8 cellular contexts compared by ENCODE assay signal in the genomic region with DNA sequence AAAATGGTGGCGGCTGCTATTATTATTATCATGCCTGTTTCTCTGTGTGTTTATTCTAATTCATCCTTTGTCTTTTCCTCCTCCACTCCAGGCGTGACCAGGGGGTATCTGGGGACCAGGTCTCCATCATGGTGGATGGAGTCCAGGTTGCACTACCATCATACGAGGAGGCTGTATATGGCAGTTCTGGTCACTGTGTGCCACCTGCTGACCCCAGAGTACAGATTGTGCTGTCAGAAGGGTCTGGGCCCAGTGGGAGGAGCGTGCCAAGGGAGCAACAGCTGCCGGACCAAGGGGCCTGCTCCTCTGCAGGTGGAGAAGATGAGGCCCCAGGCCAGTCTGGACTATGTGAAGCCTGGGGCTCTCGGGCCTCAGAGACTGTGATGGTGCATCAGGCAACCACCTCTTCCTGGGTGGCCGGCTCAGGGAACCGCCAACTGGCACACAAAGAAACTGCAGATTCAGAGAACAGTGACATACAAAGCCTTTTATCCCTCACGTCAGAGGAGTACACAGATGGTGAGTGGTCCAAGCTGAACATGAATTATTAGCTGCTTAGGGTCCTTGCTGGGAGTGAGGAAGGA. TPM values are rescaled to one million over a fixed set of nuclear protein-coding genes. Genes with fewer than 3 reads are reported as not detected.
A peak's percentile ranks its signal among the peaks of the same experiment; 100 is the strongest.
DNase-seq lines count a peak whose midpoint lies in the region; ATAC-seq, FAIRE-seq and TF ChIP-seq lines count a peak whose summit lies in the region.

No MANE protein-coding gene starts in this region.

- H4K20me1 ChIP-seq in PC-3 (ENCODE audit: low read length), result no peaks in the 10 kb centered on the region
- no peaks in the 10 kb centered on the region for H4K20me1 ChIP-seq in MM.1S (ENCODE audit: insufficient read depth, low read length)

- H3K4me3 Mint-ChIP-seq in activated T-cell treated with anti-CD3 and anti-CD28 coated beads, Interleukin-2, amount 50 U/mL, for 24 hours, result no peak overlapping the region

- H3K27ac Mint-ChIP-seq in activated T-cell treated with anti-CD3 and anti-CD28 coated beads, Interleukin-2, amount 50 U/mL, for 24 hours, result peak overlapping the region; percentile 71

- no peaks in the 10 kb centered on the region for H3K36me3 ChIP-seq in PC-3 (ENCODE audit: low read depth, low read length)
- H3K36me3 ChIP-seq in small intestine (ENCODE audit: control insufficient read depth in 2 of 2, insufficient read depth in 2 of 2, low read length in 2 of 2), result peaks cover 9 to 15% of the 10 kb centered on the region in 2 donors
- no peaks in the 10 kb centered on the region; the same call in 1 of the 2 replicates for H3K36me3 ChIP-seq in MM.1S (replicated peaks; ENCODE audit: insufficient read depth, low read length)

- H3K27me3 ChIP-seq in PC-3 (ENCODE audit: low read length), result no peaks in the 10 kb centered on the region
- no peaks in the 10 kb centered on the region for H3K27me3 ChIP-seq in small intestine (ENCODE audit: control insufficient read depth in 2 of 2, insufficient read depth in 2 of 2, low read length in 2 of 2)
- no peaks in the 10 kb centered on the region for H3K27me3 ChIP-seq in MM.1S (replicated peaks; ENCODE audit: insufficient read depth, low read length)

- peaks cover 53% of the 10 kb centered on the region for H3K4me1 Mint-ChIP-seq in activated T-cell treated with anti-CD3 and anti-CD28 coated beads, Interleukin-2, amount 50 U/mL, for 24 hours (ENCODE audit: low read depth)

- H3K9me3 Mint-ChIP-seq in activated T-cell treated with anti-CD3 and anti-CD28 coated beads, Interleukin-2, amount 50 U/mL, for 24 hours, result no peaks in the 10 kb centered on the region

- H3K4me1 ChIP-seq in PC-3 (ENCODE audit: insufficient read depth, low read length) (0 out of 2 replicates have a peak, but pooled peaks cover 2% of the 10 kb centered on the region), small intestine (ENCODE audit: control insufficient read depth in 2 of 2, insufficient read depth in 1 of 2, low read depth in 1 of 2, low read length in 1 of 2) (peaks cover 0 to 20% of the 10 kb centered on the region in 2 donors), MM.1S (ENCODE audit: low read length) (peaks cover 21% of the 10 kb centered on the region)

- POLR2A ChIA-PET in PC-3 (lab: Charles Lee; ENCODE audit: unreplicated experiment), result interaction anchor here (0.7 kb wide), 1 partner anchor 149 kb away, joined by 5 read pairs; no protein-coding TSS in a partner anchor

- H2AFZ ChIP-seq in PC-3 (ENCODE audit: low read length) (no peak overlapping the region), MM.1S (ENCODE audit: low read length) (no peak overlapping the region)

- FAIRE-seq in small intestine (lab: Jason Lieb, UNC), result no peak

- H3K9ac ChIP-seq in PC-3 (ENCODE audit: low read length), result no peak overlapping the region
- no peak overlapping the region for H3K9ac ChIP-seq in MM.1S (ENCODE audit: low read length)

- H3K27me3 Mint-ChIP-seq in activated T-cell treated with anti-CD3 and anti-CD28 coated beads, Interleukin-2, amount 50 U/mL, for 24 hours, result no peaks in the 10 kb centered on the region

- H3K9me3 ChIP-seq in PC-3 (ENCODE audit: low read length), result no peaks in the 10 kb centered on the region
- H3K9me3 ChIP-seq in small intestine (ENCODE audit: control insufficient read depth, low read depth), result no peaks in the 10 kb centered on the region
- no peaks in the 10 kb centered on the region for H3K9me3 ChIP-seq in MM.1S (replicated peaks; ENCODE audit: insufficient read depth, low read length)

- H3K4me3 ChIP-seq in PC-3 (ENCODE audit: low read length) (no peak overlapping the region), small intestine (ENCODE audit: low read depth in 1 of 2, low read length in 2 of 2) (no peak overlapping the region), MM.1S (ENCODE audit: low read length) (no peak overlapping the region)

- no peak for DNase-seq in activated T-cell treated with anti-CD3 and anti-CD28 coated beads, Interleukin-2, amount 50 U/mL, for 24 hours
- no peak for DNase-seq in activated T-cell treated with anti-CD3 and anti-CD28 coated beads, Interleukin-2, amount 50 U/mL, for 1 hour
- DNase-seq in PC-3, result peak; percentile 46
- DNase-seq in small intestine, result peak; percentile 42
- no peak for DNase-seq in MM.1S

- BruUV-seq in PC-3 (replicated peaks; lab: Mats Ljungman, UMichigan), result no TSS peak

- WGBS in small intestine, 3 donors, result 70 to 75% (median 74%) methylated on average over 9 of the region's 9 CpGs

- H3K79me2 ChIP-seq in PC-3 (ENCODE audit: low read length) (no peaks in the 10 kb centered on the region), MM.1S (ENCODE audit: low read length) (peaks cover 14% of the 10 kb centered on the region)

- TF ChIP-seq CTCF in PC-3 (conservative IDR thresholded peaks at IDR 0.05; ENCODE audit: low read depth, low read length) (peak; percentile 65), MM.1S (IDR thresholded peaks at IDR 0.05; ENCODE audit: low read length) (no peak)

- H3K27ac ChIP-seq in PC-3 (ENCODE audit: low read length) (no peak overlapping the region), cingulate gyrus (ENCODE audit: low read depth, low read length) (peak overlapping the region; percentile 73), small intestine (ENCODE audit: low read depth in 1 of 2, low read length in 1 of 2) (no peak overlapping the region), MM.1S (ENCODE audit: low read length) (no peak overlapping the region)

- H3K4me2 ChIP-seq in PC-3 (ENCODE audit: low read length), result no peak overlapping the region
- no peak overlapping the region for H3K4me2 ChIP-seq in MM.1S (ENCODE audit: low read depth, low read length)

- H3K9me2 ChIP-seq in PC-3 (replicated peaks; ENCODE audit: low read length) (no peaks in the 10 kb centered on the region), MM.1S (replicated peaks; ENCODE audit: insufficient read depth, low read length) (no peaks in the 10 kb centered on the region)

- CTCF ChIA-PET in PC-3 (lab: Charles Lee), result no interaction called here

- H3K36me3 Mint-ChIP-seq in activated T-cell treated with anti-CD3 and anti-CD28 coated beads, Interleukin-2, amount 50 U/mL, for 24 hours (ENCODE audit: low read depth), result peaks cover 99% of the 10 kb centered on the region

- H3F3A ChIP-seq in PC-3 (ENCODE audit: low read length, unreplicated experiment) (no peaks in the 10 kb centered on the region), MM.1S (ENCODE audit: insufficient read depth, low read length) (peaks cover 15% of the 10 kb centered on the region)

- ATAC-seq in PC-3, result peak; percentile 86
- no peak for ATAC-seq in HG03280 (IDR thresholded peaks at IDR 0.05; ENCODE audit: unreplicated experiment)
- ATAC-seq in HG03442 (IDR thresholded peaks at IDR 0.05; ENCODE audit: unreplicated experiment), result no peak

- intact Hi-C loops in PC-3 (cut with micrococcal nuclease), result loop anchor here (2.0 kb wide), 1 partner anchor 66 kb away; no protein-coding TSS in a partner anchor

RNA-seq across cellular contexts. Expression of gene SRSF5, which starts 58.3 kb away (rescaled TPM):
- 213 and 309 TPM in 2 replicates for total RNA-seq in PC-3 (2014; rRNA removed)
- 100 to 1,000 TPM; 216 to 250 (median 249) TPM for polyA plus RNA-seq in small intestine

Comparison
In these comparisons a context has a peak if more than half of its experiments do, and no peak if none do; other contexts are left out.
1. DNase-seq: peak in PC-3 (single experiment) and small intestine (single experiment); none in activated T-cell treated with anti-CD3 and anti-CD28 coated beads, Interleukin-2, amount 50 U/mL, for 24 hours (single experiment), activated T-cell treated with anti-CD3 and anti-CD28 coated beads, Interleukin-2, amount 50 U/mL, for 1 hour (single experiment) and MM.1S (single experiment).